In genomic region chr9:136943291-136944093, GRCh38 we compare ENCODE assay signal across 8 cellular contexts. TPM values are rescaled to one million over a fixed set of nuclear protein-coding genes. Genes with fewer than 3 reads are reported as not detected.
DNase-seq lines count a peak whose midpoint lies in the region; ATAC-seq and TF ChIP-seq lines count a peak whose summit lies in the region.

No MANE protein-coding gene starts in this region.

- DNase-seq in cardiac muscle cell (ENCODE audit: low read depth in 1 of 2, low spot score in 1 of 2) (peak; percentile 35 to 57), Right ventricle myocardium superior (no peak), SJCRH30 (peak; percentile 52), NCI-H524 treated with DMSO at 0.1 percent for 48 hours (lab: John Stamatoyannopoulos, UW) (no peak)

- H3K4me3 ChIP-seq in cardiac muscle cell (peak overlapping the region; percentile 77), SJCRH30 (peak overlapping the region; percentile 74), mononuclear cell (ENCODE audit: low read length) (peak overlapping the region; percentile 79), urinary bladder (ENCODE audit: low read depth, low read length) (peak overlapping the region; percentile 86)

- TF ChIP-seq CTCF in cardiac muscle cell (IDR thresholded peaks at IDR 0.05; ENCODE audit: low read depth, low read length) = no peak

- H3K4me1 ChIP-seq in cardiac muscle cell (ENCODE audit: low read depth) (peaks cover 2% of the 10 kb centered on the region), SJCRH30 (peaks cover 3% of the 10 kb centered on the region; the same call in 1 of the 2 replicates), mononuclear cell (ENCODE audit: insufficient read depth, low read length) (peaks cover 20% of the 10 kb centered on the region), urinary bladder (ENCODE audit: insufficient read depth) (peaks cover 2% of the 10 kb centered on the region)

- H3K4me1 Mint-ChIP-seq in dendritic cell treated with granulocyte-macrophage colony-stimulating factor and Interleukin-4, amounts not matched to agents 40 ng/mL and 50 ng/mL, for 4 days (ENCODE audit: low read depth) = peaks cover 52% of the 10 kb centered on the region

- intact Hi-C loops in Right ventricle myocardium superior (cut with DNase I) = loop anchor here (5.0 kb wide), 1 partner anchor 96 kb away; the partner anchor contains the start of gene PHPT1
- intact Hi-C loops in dendritic cell treated with granulocyte-macrophage colony-stimulating factor and Interleukin-4, amounts not matched to agents 40 ng/mL and 50 ng/mL, for 4 days (cut with micrococcal nuclease) = loop anchor here (1.0 to 10.0 kb wide), 3 partner anchors 51 to 153 kb away; partner anchors contain the start of genes CLIC3, PAXX and TMEM141

- ATAC-seq in Right ventricle myocardium superior (ENCODE audit: poor library complexity) (no peak), HG02943 (IDR thresholded peaks at IDR 0.05; ENCODE audit: low read depth, unreplicated experiment) (peak; percentile 14)

- whole genome bisulfite sequencing in urinary bladder = 26% methylated on average over 51 of the region's 51 CpGs

- H3K9me3 ChIP-seq in cardiac muscle cell (ENCODE audit: low read depth) (no peaks in the 10 kb centered on the region), SJCRH30 (replicated peaks) (0 out of 2 replicates have a peak, but pooled peaks cover 2% of the 10 kb centered on the region), mononuclear cell (ENCODE audit: low read depth, low read length) (no peaks in the 10 kb centered on the region)

- no peaks in the 10 kb centered on the region for H3K9me3 Mint-ChIP-seq in dendritic cell treated with granulocyte-macrophage colony-stimulating factor and Interleukin-4, amounts not matched to agents 40 ng/mL and 50 ng/mL, for 4 days

- peak overlapping the region; percentile 77 for H3K4me3 Mint-ChIP-seq in dendritic cell treated with granulocyte-macrophage colony-stimulating factor and Interleukin-4, amounts not matched to agents 40 ng/mL and 50 ng/mL, for 4 days

- H3K27me3 ChIP-seq in cardiac muscle cell = no peaks in the 10 kb centered on the region
- H3K27me3 ChIP-seq in SJCRH30 = peaks cover 7% of the 10 kb centered on the region; the same call in 1 of the 2 replicates
- H3K27me3 ChIP-seq in mononuclear cell (ENCODE audit: insufficient read depth, low read length) = no peaks in the 10 kb centered on the region

- H3K36me3 ChIP-seq in cardiac muscle cell (peaks cover 26% of the 10 kb centered on the region), SJCRH30 (peaks cover 39% of the 10 kb centered on the region), urinary bladder (ENCODE audit: insufficient read depth) (peaks cover 18% of the 10 kb centered on the region)

- H3K27ac ChIP-seq in cardiac muscle cell = peak overlapping the region; percentile 85
- H3K27ac ChIP-seq in SJCRH30 = no peak overlapping the region
- no peak overlapping the region for H3K27ac ChIP-seq in urinary bladder (ENCODE audit: low read depth)

- H3K27me3 Mint-ChIP-seq in dendritic cell treated with granulocyte-macrophage colony-stimulating factor and Interleukin-4, amounts not matched to agents 40 ng/mL and 50 ng/mL, for 4 days = no peaks in the 10 kb centered on the region

- H3K27ac Mint-ChIP-seq in dendritic cell treated with granulocyte-macrophage colony-stimulating factor and Interleukin-4, amounts not matched to agents 40 ng/mL and 50 ng/mL, for 4 days = peak overlapping the region; percentile 69

- peaks cover 57% of the 10 kb centered on the region for H3K36me3 Mint-ChIP-seq in dendritic cell treated with granulocyte-macrophage colony-stimulating factor and Interleukin-4, amounts not matched to agents 40 ng/mL and 50 ng/mL, for 4 days (ENCODE audit: low read depth)

RNA-seq across cellular contexts. Expression of gene FBXW5, which starts 1.0 kb away (rescaled TPM):
- total RNA-seq in cardiac muscle cell = 188 and 194 TPM in 2 replicates
- polyA plus RNA-seq in cardiac muscle cell = 117 and 119 TPM in 2 replicates
- total RNA-seq in Right ventricle myocardium superior = 142 TPM
- 37.1 and 40.4 TPM in 2 replicates for total RNA-seq in SJCRH30 (2014; rRNA removed; shearing (Covaris generic))
- total RNA-seq in mononuclear cell = 67.6 TPM
- 47.5 TPM for total RNA-seq in urinary bladder
- 151 TPM for polyA plus RNA-seq in urinary bladder

RNA-seq across cellular contexts. Expression of gene C8G, which starts 1.6 kb away (rescaled TPM):
- total RNA-seq in cardiac muscle cell (3.4 and 10.8 TPM in 2 replicates), Right ventricle myocardium superior (1.1 TPM), mononuclear cell (not detected), urinary bladder (1.0 TPM)
- polyA plus RNA-seq in cardiac muscle cell (1.2 and 4.4 TPM in 2 replicates), urinary bladder (1.2 TPM)
- not detected in 2 replicates for total RNA-seq in SJCRH30 (2014; rRNA removed; shearing (Covaris generic))

RNA-seq across cellular contexts. Expression of gene LCN12, which starts 8.6 kb away (rescaled TPM):
- total RNA-seq in cardiac muscle cell = 5.0 and 11.4 TPM in 2 replicates
- polyA plus RNA-seq in cardiac muscle cell = 19.7 and 21.9 TPM in 2 replicates
- total RNA-seq in Right ventricle myocardium superior = 2.1 TPM
- total RNA-seq in SJCRH30 (2014; rRNA removed; shearing (Covaris generic)) = not detected in 2 replicates
- total RNA-seq in mononuclear cell = not detected
- not detected for total RNA-seq in urinary bladder
- polyA plus RNA-seq in urinary bladder = 0.41 TPM

RNA-seq across cellular contexts. Expression of gene PTGDS, which starts 33.8 kb away (rescaled TPM):
- 2.6 and 3.9 TPM in 2 replicates for total RNA-seq in cardiac muscle cell
- 3.4 and 5.3 TPM in 2 replicates for polyA plus RNA-seq in cardiac muscle cell
- 6,152 TPM for total RNA-seq in Right ventricle myocardium superior
- total RNA-seq in SJCRH30 (2014; rRNA removed; shearing (Covaris generic)) = not detected in 2 replicates
- 10.8 TPM for total RNA-seq in mononuclear cell
- total RNA-seq in urinary bladder = 3.3 TPM
- polyA plus RNA-seq in urinary bladder = 71.8 TPM

RNA-seq across cellular contexts. Expression of gene LCNL1, which starts 39.3 kb away (rescaled TPM):
- total RNA-seq in cardiac muscle cell (0.36 TPM in 1 of 2 replicates, not detected in the other), Right ventricle myocardium superior (9.7 TPM), mononuclear cell (0.10 TPM), urinary bladder (0.11 TPM)
- polyA plus RNA-seq in cardiac muscle cell (not detected in 2 replicates), urinary bladder (0.30 TPM)
- not detected in 2 replicates for total RNA-seq in SJCRH30 (2014; rRNA removed; shearing (Covaris generic))

Comparison
In these comparisons a context has a peak if more than half of its experiments do, and no peak if none do; other contexts are left out.
1. DNase-seq: peak in cardiac muscle cell (2 of 2) and SJCRH30 (2 of 2); none in Right ventricle myocardium superior (single experiment) and NCI-H524 treated with DMSO at 0.1 percent for 48 hours (single experiment).
2. Peak in every context shown above with its lines, with median percentiles within 50 percentile points of each other: H3K4me3 ChIP-seq.